In the genomic region with DNA sequence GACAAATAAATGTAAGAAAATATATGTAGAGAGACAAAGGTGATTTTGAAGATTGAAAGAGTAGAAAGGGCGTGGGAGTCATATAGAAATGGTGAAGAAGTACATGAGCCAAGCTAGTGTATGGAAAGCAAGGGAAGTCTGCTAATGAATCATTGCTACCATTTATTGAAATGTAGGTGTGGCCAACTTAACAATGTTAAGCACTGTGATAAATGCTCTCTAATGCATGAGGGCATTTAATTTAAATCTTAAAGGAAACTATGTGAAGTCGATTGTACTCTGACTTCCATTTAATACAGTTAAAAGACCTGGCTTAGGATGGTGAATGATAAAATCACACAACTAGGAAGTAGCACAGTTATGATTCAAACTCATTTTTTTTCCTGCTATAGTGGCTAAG, we compare ENCODE assay signal across 1 cellular context.
TF ChIP-seq lines count a peak whose summit lies in the region.

No MANE protein-coding gene starts in this region.

TF ChIP-seq in GM23338, 12 proteins besides CTCF, POLR2A, EP300 and RAD21 (continued from another document):
- TF ChIP-seq ZNF462 (CRISPR knock-in tag; IDR thresholded peaks at IDR 0.05), result no peak
- TF ChIP-seq EZH2 (IDR thresholded peaks at IDR 0.05; ENCODE audit: low read depth, unreplicated experiment), result no peak
